ENCODE assay signal across 9 cellular contexts in the genomic region with DNA sequence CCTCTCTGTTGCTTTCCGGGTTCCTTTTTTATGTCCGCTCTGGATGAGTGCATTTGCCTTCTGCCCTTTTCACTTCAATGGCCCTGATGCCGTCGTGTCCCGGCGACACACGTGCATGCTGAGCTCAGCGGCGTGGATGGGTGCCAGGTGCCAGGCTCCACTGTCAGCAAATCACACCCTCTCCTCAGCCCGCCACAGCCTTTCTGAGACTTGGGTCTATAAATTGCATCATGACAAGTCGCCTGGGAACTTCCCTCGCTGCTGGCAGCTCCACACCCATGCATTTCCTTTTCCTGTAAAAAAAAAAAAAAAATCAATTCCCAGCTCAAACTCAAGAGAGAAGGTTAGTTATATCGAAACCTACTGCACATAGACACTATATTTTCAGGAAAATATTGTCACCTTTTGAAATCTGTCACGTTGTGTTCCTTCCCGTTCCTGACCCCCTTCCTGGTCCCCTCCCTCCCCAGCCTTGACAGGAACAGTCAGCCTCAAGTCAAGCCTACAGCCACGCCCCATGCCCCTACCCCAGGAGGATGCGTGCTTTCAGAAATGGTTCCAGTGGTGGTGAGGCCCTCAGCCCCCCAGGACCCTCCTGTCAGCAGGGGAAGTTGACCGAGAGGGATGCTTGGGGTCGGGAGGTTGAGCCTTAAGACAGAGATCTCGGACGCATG.
A peak's percentile ranks its signal among the peaks of the same experiment; 100 is the strongest.
DNase-seq lines count a peak whose midpoint lies in the region; ATAC-seq and TF ChIP-seq lines count a peak whose summit lies in the region.
"Had no signal": no experiment of that assay in that cellular context is flagged by ENCODE, and none has a peak within 500 bp of the region (broad histone marks: within the 10 kb centered on the region; RNA-seq: fewer than 3 reads in every experiment).

No MANE protein-coding gene starts in this region.

- H3K9me3 Mint-ChIP-seq in activated CD8-positive, alpha-beta T cell treated with anti-CD3 and anti-CD28 coated beads, Interleukin-2, amount 10 ng/mL, durations not matched to agents 7 days and 5 days (ENCODE audit: insufficient read depth): no peaks in the 10 kb centered on the region
- H3K9me3 Mint-ChIP-seq in Caco-2 (ENCODE audit: unreplicated experiment): no peaks in the 10 kb centered on the region

- H3K27me3 Mint-ChIP-seq in activated CD8-positive, alpha-beta T cell treated with anti-CD3 and anti-CD28 coated beads, Interleukin-2, amount 10 ng/mL, durations not matched to agents 7 days and 5 days (ENCODE audit: low read depth): peaks cover 6% of the 10 kb centered on the region
- H3K27me3 Mint-ChIP-seq in Caco-2 (ENCODE audit: insufficient read depth, unreplicated experiment): peaks cover 11% of the 10 kb centered on the region

- CTCF ChIA-PET in activated CD8-positive, alpha-beta T cell treated with anti-CD3 and anti-CD28 coated beads, Interleukin-2, amount 10 ng/mL, durations not matched to agents 7 days and 5 days (lab: Charles Lee): no interaction called here
- CTCF ChIA-PET in Caco-2 (lab: Charles Lee): no interaction called here

- intact Hi-C loops in Caco-2 (cut with micrococcal nuclease; ENCODE audit: unreplicated experiment): no loop called here

- H3K36me3 Mint-ChIP-seq in activated CD8-positive, alpha-beta T cell treated with anti-CD3 and anti-CD28 coated beads, Interleukin-2, amount 10 ng/mL, durations not matched to agents 7 days and 5 days (ENCODE audit: low read depth): no peaks in the 10 kb centered on the region
- H3K36me3 Mint-ChIP-seq in Caco-2 (ENCODE audit: insufficient read depth, unreplicated experiment): no peaks in the 10 kb centered on the region

- peaks cover 15% of the 10 kb centered on the region for H3K4me1 Mint-ChIP-seq in activated CD8-positive, alpha-beta T cell treated with anti-CD3 and anti-CD28 coated beads, Interleukin-2, amount 10 ng/mL, durations not matched to agents 7 days and 5 days (ENCODE audit: low read depth)
- H3K4me1 Mint-ChIP-seq in Caco-2 (ENCODE audit: low read depth, unreplicated experiment): no peaks in the 10 kb centered on the region

- H3K27ac Mint-ChIP-seq in activated CD8-positive, alpha-beta T cell treated with anti-CD3 and anti-CD28 coated beads, Interleukin-2, amount 10 ng/mL, durations not matched to agents 7 days and 5 days: peak overlapping the region; percentile 40
- H3K27ac Mint-ChIP-seq in Caco-2 (ENCODE audit: unreplicated experiment): no peak overlapping the region

- peak overlapping the region; percentile 60 to 63 for H3K27ac ChIP-seq in right atrium auricular region
- H3K27ac ChIP-seq: brain microvascular endothelial cell had no signal

- H3K4me1 ChIP-seq in right atrium auricular region: no peaks in the 10 kb centered on the region
- no peaks in the 10 kb centered on the region for H3K4me1 ChIP-seq in Caco-2

- POLR2A ChIA-PET in activated CD8-positive, alpha-beta T cell treated with anti-CD3 and anti-CD28 coated beads, Interleukin-2, amount 10 ng/mL, durations not matched to agents 7 days and 5 days (lab: Charles Lee): no interaction called here
- POLR2A ChIA-PET in Caco-2 (lab: Charles Lee): no interaction called here

- no peak overlapping the region for H3K4me3 Mint-ChIP-seq in activated CD8-positive, alpha-beta T cell treated with anti-CD3 and anti-CD28 coated beads, Interleukin-2, amount 10 ng/mL, durations not matched to agents 7 days and 5 days
- H3K4me3 Mint-ChIP-seq in Caco-2 (ENCODE audit: unreplicated experiment): no peak overlapping the region

- H3K4me3 ChIP-seq in right atrium auricular region (peak overlapping the region in 1 of 2 donors; percentile 14), Caco-2 (ENCODE audit: low read depth, low read length) (no peak overlapping the region)

- no peak for TF ChIP-seq CTCF in right atrium auricular region (IDR thresholded peaks at IDR 0.05)
- no peak for TF ChIP-seq CTCF in Caco-2 (IDR thresholded peaks at IDR 0.05; ENCODE audit: insufficient read depth in 1 of 2, low read depth in 1 of 2, low read length in 1 of 2, severe bottlenecking in 1 of 2, unreplicated experiment in 1 of 2)

- ATAC-seq in activated CD8-positive, alpha-beta T cell treated with anti-CD3 and anti-CD28 coated beads, Interleukin-2, amount 10 ng/mL, durations not matched to agents 7 days and 5 days: no peak
- no peak for ATAC-seq in GM18907 (IDR thresholded peaks at IDR 0.05; ENCODE audit: unreplicated experiment)
- no peak for ATAC-seq in GM19397 (IDR thresholded peaks at IDR 0.05; ENCODE audit: unreplicated experiment)

- no TSS peak for BruUV-seq in Caco-2 (replicated peaks; lab: Mats Ljungman, UMichigan)

- peak; percentile 60 for DNase-seq in Daoy (ENCODE audit: low read depth)
- DNase-seq in activated CD8-positive, alpha-beta T cell treated with anti-CD3 and anti-CD28 coated beads, Interleukin-2, amount 10 ng/mL, durations not matched to agents 7 days and 5 days: peak; percentile 22
- DNase-seq in right atrium auricular region (ENCODE audit: low spot score): peak; percentile 63
- DNase-seq in stimulated activated CD4-positive, alpha-beta T cell treated with anti-CD3 and anti-CD28 coated beads, Interleukin-1b, Interleukin-23, amount 100 ng/mL, for 24 hours (ENCODE audit: low read depth in 4 of 4, low spot score in 1 of 4): peak in 3 of 4 experiments; percentile 17 to 51 (median 33)
- no peak for DNase-seq in NCI-H1092 (lab: John Stamatoyannopoulos, UW)
- DNase-seq in Caco-2: no peak

- H3K27me3 ChIP-seq in right atrium auricular region (no peaks in the 10 kb centered on the region), Caco-2 (replicated peaks; ENCODE audit: control insufficient read depth, insufficient read depth, low read length) (no peaks in the 10 kb centered on the region)
- H3K27me3 ChIP-seq: brain microvascular endothelial cell had no signal

- H3K9me3 ChIP-seq in right atrium auricular region (no peaks in the 10 kb centered on the region), Caco-2 (no peaks in the 10 kb centered on the region)

- H3K36me3 ChIP-seq in right atrium auricular region (no peaks in the 10 kb centered on the region), Caco-2 (ENCODE audit: control insufficient read depth, insufficient read depth, low read length) (no peaks in the 10 kb centered on the region)
- H3K36me3 ChIP-seq: brain microvascular endothelial cell had no signal

Comparison
In these comparisons a context has a peak if more than half of its experiments do, and no peak if none do; other contexts are left out.
1. DNase-seq: peak in Daoy (single experiment), activated CD8-positive, alpha-beta T cell treated with anti-CD3 and anti-CD28 coated beads, Interleukin-2, amount 10 ng/mL, durations not matched to agents 7 days and 5 days (single experiment), right atrium auricular region (single experiment) and stimulated activated CD4-positive, alpha-beta T cell treated with anti-CD3 and anti-CD28 coated beads, Interleukin-1b, Interleukin-23, amount 100 ng/mL, for 24 hours (3 of 4); none in NCI-H1092 (single experiment) and Caco-2 (0 of 2).